1 cellular context compared by ENCODE assay signal in the genomic region with DNA sequence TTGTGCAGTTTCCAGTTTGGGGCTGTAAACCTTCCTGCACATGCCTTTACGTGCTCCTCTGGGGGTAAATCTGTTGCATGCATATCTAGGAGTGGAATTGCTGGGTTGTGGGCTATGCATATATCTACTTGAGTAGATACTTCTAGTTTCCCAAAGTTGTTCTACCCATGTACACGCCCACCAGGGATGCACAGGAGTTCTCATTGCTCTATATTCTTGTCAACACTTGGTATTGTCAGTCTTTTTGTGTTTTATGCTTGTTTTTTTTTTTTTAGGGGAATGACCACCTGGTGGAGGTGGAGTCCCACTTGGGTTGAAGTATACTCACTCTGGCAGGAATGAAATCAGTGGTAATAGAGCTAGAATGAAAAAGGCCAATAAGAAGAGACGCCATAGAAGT.
TF ChIP-seq lines count a peak whose summit lies in the region.

No MANE protein-coding gene starts in this region.

TF ChIP-seq in IMR-90, 13 proteins besides CTCF, POLR2A, EP300 and RAD21:
- no peak for TF ChIP-seq NFE2L2 (IDR thresholded peaks at IDR 0.05; ENCODE audit: low read depth, low read length)
- no peak for TF ChIP-seq MAZ (IDR thresholded peaks at IDR 0.05; ENCODE audit: borderline replicate concordance, low read depth, low read length)
- no peak for TF ChIP-seq FOS (IDR thresholded peaks at IDR 0.05; ENCODE audit: low read depth, low read length)
- no peak for TF ChIP-seq MXI1 (IDR thresholded peaks at IDR 0.05; ENCODE audit: borderline replicate concordance, low read depth, low read length)
- TF ChIP-seq SMC3 (IDR thresholded peaks at IDR 0.05; ENCODE audit: low read depth, low read length), result no peak
- TF ChIP-seq BHLHE40 (IDR thresholded peaks at IDR 0.05; ENCODE audit: low read depth, low read length), result no peak
- TF ChIP-seq CHD1 (IDR thresholded peaks at IDR 0.05; ENCODE audit: low read depth, low read length), result no peak
- TF ChIP-seq MAFK (IDR thresholded peaks at IDR 0.05; ENCODE audit: low read depth, low read length), result no peak
- no peak for TF ChIP-seq RFX5 (IDR thresholded peaks at IDR 0.05; ENCODE audit: low read depth, low read length)
- no peak for TF ChIP-seq CEBPB (IDR thresholded peaks at IDR 0.05; ENCODE audit: low read depth, low read length)
- TF ChIP-seq, protein P1, sequence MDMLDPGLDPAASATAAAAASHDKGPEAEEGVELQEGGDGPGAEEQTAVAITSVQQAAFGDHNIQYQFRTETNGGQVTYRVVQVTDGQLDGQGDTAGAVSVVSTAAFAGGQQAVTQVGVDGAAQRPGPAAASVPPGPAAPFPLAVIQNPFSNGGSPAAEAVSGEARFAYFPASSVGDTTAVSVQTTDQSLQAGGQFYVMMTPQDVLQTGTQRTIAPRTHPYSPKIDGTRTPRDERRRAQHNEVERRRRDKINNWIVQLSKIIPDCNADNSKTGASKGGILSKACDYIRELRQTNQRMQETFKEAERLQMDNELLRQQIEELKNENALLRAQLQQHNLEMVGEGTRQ (IDR thresholded peaks at IDR 0.05; ENCODE audit: low read depth, low read length), result no peak
- TF ChIP-seq, protein P2, sequence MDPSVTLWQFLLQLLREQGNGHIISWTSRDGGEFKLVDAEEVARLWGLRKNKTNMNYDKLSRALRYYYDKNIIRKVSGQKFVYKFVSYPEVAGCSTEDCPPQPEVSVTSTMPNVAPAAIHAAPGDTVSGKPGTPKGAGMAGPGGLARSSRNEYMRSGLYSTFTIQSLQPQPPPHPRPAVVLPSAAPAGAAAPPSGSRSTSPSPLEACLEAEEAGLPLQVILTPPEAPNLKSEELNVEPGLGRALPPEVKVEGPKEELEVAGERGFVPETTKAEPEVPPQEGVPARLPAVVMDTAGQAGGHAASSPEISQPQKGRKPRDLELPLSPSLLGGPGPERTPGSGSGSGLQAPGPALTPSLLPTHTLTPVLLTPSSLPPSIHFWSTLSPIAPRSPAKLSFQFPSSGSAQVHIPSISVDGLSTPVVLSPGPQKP (IDR thresholded peaks at IDR 0.05; ENCODE audit: borderline replicate concordance, low read depth, low read length), result no peak
- TF ChIP-seq RCOR1 (IDR thresholded peaks at IDR 0.05; ENCODE audit: insufficient replicate concordance, low read length), result no peak
